ENCODE assay signal across 8 cellular contexts in the genomic region with DNA sequence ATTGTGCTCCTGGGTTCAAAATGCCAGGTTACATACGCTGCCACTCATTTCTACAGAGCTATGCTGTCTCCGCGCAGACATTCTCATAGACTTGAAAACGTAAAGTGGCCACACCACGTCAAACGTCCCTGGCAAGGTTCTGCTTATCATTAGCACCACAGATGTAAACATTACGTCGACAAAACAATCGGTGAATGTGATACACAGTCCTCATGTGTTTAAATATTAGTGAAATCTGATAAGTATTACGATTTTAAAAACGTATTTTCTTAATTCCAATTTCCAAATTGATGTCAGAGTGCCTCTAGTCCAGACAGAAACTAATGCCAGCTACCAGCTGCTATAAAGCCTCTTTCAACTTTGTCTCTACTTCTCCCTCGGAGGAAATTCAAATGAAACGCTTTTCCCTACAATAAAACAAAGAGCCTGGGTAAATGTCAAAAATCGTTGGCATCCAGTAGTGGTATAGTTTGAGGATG. TPM values are rescaled to one million over a fixed set of nuclear protein-coding genes. Genes with fewer than 3 reads are reported as not detected.
DNase-seq lines count a peak whose midpoint lies in the region; ATAC-seq, FAIRE-seq and TF ChIP-seq lines count a peak whose summit lies in the region.

No MANE protein-coding gene starts in this region.

- H3K4me1 Mint-ChIP-seq in WTC11 = peaks cover 50% of the 10 kb centered on the region
- peaks cover 31 to 51% (median 40%) of the 10 kb centered on the region in 4 donors for H3K4me1 Mint-ChIP-seq in naive thymus-derived CD8-positive, alpha-beta T cell

- POLR2A ChIA-PET in WTC11 (lab: Charles Lee) = no interaction called here
- POLR2A ChIA-PET in naive thymus-derived CD8-positive, alpha-beta T cell (lab: Charles Lee) = interaction anchor here (0.5 to 11.0 kb wide), 28 partner anchors 10 to 513 kb away, joined by 3 to 193 read pairs (median 7); partner anchors contain the start of gene SLC39A10

- ATAC-seq in WTC11 (no peak), HG03457 (IDR thresholded peaks at IDR 0.05; ENCODE audit: unreplicated experiment) (no peak)
- ATAC-seq in naive thymus-derived CD8-positive, alpha-beta T cell = peak in 1 of 2 donors; percentile 20

- no peaks in the 10 kb centered on the region for H3K9me3 ChIP-seq in esophagus (ENCODE audit: control insufficient read depth in 2 of 2, insufficient read depth in 1 of 2, low read depth in 1 of 2, low read length in 1 of 2)

- H3K36me3 Mint-ChIP-seq in WTC11 = no peaks in the 10 kb centered on the region
- peaks cover 25 to 50% (median 26%) of the 10 kb centered on the region in 3 donors for H3K36me3 Mint-ChIP-seq in naive thymus-derived CD8-positive, alpha-beta T cell

- CTCF ChIA-PET in WTC11 (lab: Charles Lee) = interaction anchor here (1.3 to 2.6 kb wide), 2 partner anchors 92 to 93 kb away, joined by 3 to 11 read pairs; no protein-coding TSS in a partner anchor

- peaks cover 20% of the 10 kb centered on the region for H3K27me3 Mint-ChIP-seq in WTC11 (ENCODE audit: low read depth)
- no peaks in the 10 kb centered on the region for H3K27me3 Mint-ChIP-seq in naive thymus-derived CD8-positive, alpha-beta T cell

- H3K27ac ChIP-seq in esophagus (ENCODE audit: low read depth in 2 of 2, low read length in 1 of 2) = peak overlapping the region; percentile 87 to 90

- 1% methylated on average over 14 of the region's 14 CpGs for WGBS in esophagus, 2 donors

- DNase-seq in EL = peak; percentile 60
- DNase-seq in H54 (ENCODE audit: insufficient read length, low spot score) = no peak
- DNase-seq in NCI-H1105 treated with DMSO at 0.1 percent for 48 hours (lab: John Stamatoyannopoulos, UW) = peak; percentile 50
- DNase-seq in WTC11 (ENCODE audit: low spot score) = no peak
- peak in 9 of 10 donors; percentile 33 to 85 (median 66) for DNase-seq in naive thymus-derived CD8-positive, alpha-beta T cell
- no peak for DNase-seq in KG1 (lab: John Stamatoyannopoulos, UW)

- no peak for TF ChIP-seq CTCF in WTC11 (IDR thresholded peaks at IDR 0.05)

- no peaks in the 10 kb centered on the region for H3K9me3 Mint-ChIP-seq in WTC11
- H3K9me3 Mint-ChIP-seq in naive thymus-derived CD8-positive, alpha-beta T cell = peaks cover 0 to 5% (median 0%) of the 10 kb centered on the region in 9 donors

- peak overlapping the region; percentile 52; the same call in 1 of the 2 replicates for H3K27ac Mint-ChIP-seq in WTC11
- H3K27ac Mint-ChIP-seq in naive thymus-derived CD8-positive, alpha-beta T cell = peak overlapping the region; percentile 94 to 99 (median 96)

- H3K4me3 ChIP-seq in esophagus (ENCODE audit: low read depth in 1 of 2, low read length in 2 of 2) = peak overlapping the region; percentile 83 to 87

- H3K27me3 ChIP-seq in esophagus (ENCODE audit: control insufficient read depth in 1 of 2, insufficient read depth in 2 of 2, low read length in 2 of 2) = no peaks in the 10 kb centered on the region

- H3K4me1 ChIP-seq in esophagus (ENCODE audit: control insufficient read depth in 2 of 2, insufficient read depth in 2 of 2, low read length in 1 of 2) = no peaks in the 10 kb centered on the region

- peak overlapping the region; percentile 88 for H3K4me3 Mint-ChIP-seq in WTC11
- H3K4me3 Mint-ChIP-seq in naive thymus-derived CD8-positive, alpha-beta T cell = peak overlapping the region; percentile 93 to 99 (median 96)

- TF ChIP-seq POLR2A in H54 (IDR thresholded peaks at IDR 0.05; ENCODE audit: low read depth, low read length) = no peak

- FAIRE-seq in H54 (lab: Jason Lieb, UNC) = peak; percentile 90

- H3K36me3 ChIP-seq in esophagus (ENCODE audit: control insufficient read depth in 2 of 2, insufficient read depth in 2 of 2, low read length in 1 of 2) = no peaks in the 10 kb centered on the region

TF ChIP-seq in WTC11, 78 proteins besides CTCF, POLR2A, EP300 and RAD21:
- TF ChIP-seq TP53 (CRISPR knock-in tag; IDR thresholded peaks at IDR 0.05) (no peak), RELA (CRISPR knock-in tag; IDR thresholded peaks at IDR 0.05; ENCODE audit: borderline replicate concordance) (no peak), MYBL2 (CRISPR knock-in tag; IDR thresholded peaks at IDR 0.05) (no peak)
TF ChIP-seq in WTC11: peak in this region for 0.

RNA-seq across cellular contexts. Expression of gene STK17B, which starts 1.1 kb away (rescaled TPM):
- 11.2 to 11.8 TPM (median 11.7 TPM) in 3 replicates for total RNA-seq in WTC11 (2021)
- polyA plus RNA-seq in esophagus = 1 to 10 TPM; 2.2 to 2.9 TPM
- total RNA-seq in naive thymus-derived CD8-positive, alpha-beta T cell = 100 to 1,000 TPM; 312 to 331 TPM
- 10 to 100 TPM; 73.5 to 98.3 (median 91.9) TPM for polyA plus RNA-seq in naive thymus-derived CD8-positive, alpha-beta T cell

Comparison
In these comparisons a context has a peak if more than half of its experiments do, and no peak if none do; other contexts are left out.
1. DNase-seq: peak in EL (single experiment), NCI-H1105 treated with DMSO at 0.1 percent for 48 hours (single experiment) and naive thymus-derived CD8-positive, alpha-beta T cell (9 of 10); none in H54 (single experiment), WTC11 (single experiment) and KG1 (single experiment).
2. RNA of gene STK17B, which starts 1.1 kb away (total RNA-seq): 312 to 331 TPM in naive thymus-derived CD8-positive, alpha-beta T cell; 11.2 to 11.8 TPM in WTC11; every median in the first group is over 10 times any median in the second.